In the genomic region with DNA sequence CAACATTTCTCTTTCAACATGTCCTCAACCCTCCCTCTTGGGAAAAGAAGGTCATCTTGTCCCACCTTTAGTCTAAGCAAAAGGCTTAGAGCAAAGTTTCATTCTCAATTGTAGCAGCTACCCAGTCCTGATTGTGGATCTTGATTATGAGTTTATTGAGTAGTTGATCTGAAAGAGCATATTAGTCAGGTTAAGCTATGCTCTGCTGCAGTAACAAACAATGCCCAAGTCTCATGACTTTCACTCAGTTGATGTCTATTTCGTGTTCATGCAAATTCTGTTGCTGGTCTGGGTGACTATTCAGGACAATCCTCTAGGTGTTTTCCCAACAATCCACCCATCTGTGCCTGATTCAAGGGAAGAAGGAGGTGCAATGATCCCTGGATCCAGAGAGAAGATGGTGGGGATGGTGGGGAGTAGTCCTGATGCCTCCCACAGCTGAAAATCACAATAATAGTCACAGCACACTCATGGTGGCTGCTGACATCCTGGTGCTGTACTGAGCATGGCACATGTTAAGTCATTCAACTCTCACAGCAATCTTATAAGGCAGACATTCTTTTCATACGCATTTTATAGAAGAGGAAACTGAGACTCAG, we compare ENCODE assay signal across 11 cellular contexts. TPM values are rescaled to one million over a fixed set of nuclear protein-coding genes. Genes with fewer than 3 reads are reported as not detected.
"Had no signal": no experiment of that assay in that cellular context is flagged by ENCODE, and none has a peak within 500 bp of the region (broad histone marks: within the 10 kb centered on the region; RNA-seq: fewer than 3 reads in every experiment).

No MANE protein-coding gene starts in this region.

- H3K4me3 ChIP-seq: GM23338 had no signal

- H3K4me2 ChIP-seq: GM23338, KMS-11 had no signal

- H2AFZ ChIP-seq: GM23338 had no signal

- H3K27ac ChIP-seq: HL-60, KMS-11 had no signal

- ATAC-seq: GM23338 had no signal

- FAIRE-seq: H1, H54 had no signal

- H3K9ac ChIP-seq: KMS-11 had no signal

- DNase-seq: H9, HCEC 1CT, HFFc6, IMR-90, KBM-7 had no signal

RNA-seq across cellular contexts. Expression of gene NPTX2, which starts 54.7 kb away (rescaled TPM):
- total RNA-seq: HFFc6, HT1080 had no signal
